Comparison of ENCODE assay signal across 2 cellular contexts in genomic region chr5:127492854-127493738, GRCh38.
TF ChIP-seq lines count a peak whose summit lies in the region.

No MANE protein-coding gene starts in this region.

TF ChIP-seq in GM23338, 12 proteins besides CTCF, POLR2A, EP300 and RAD21:
- no peak for TF ChIP-seq EZH2 (IDR thresholded peaks at IDR 0.05; ENCODE audit: low read depth, unreplicated experiment)
- no peak for TF ChIP-seq EZH2phosphoT487 (IDR thresholded peaks at IDR 0.05; ENCODE audit: unreplicated experiment)
- no peak for TF ChIP-seq ZNF114 (CRISPR knock-in tag; IDR thresholded peaks at IDR 0.05)
- TF ChIP-seq ZNF331 (CRISPR knock-in tag; IDR thresholded peaks at IDR 0.05; ENCODE audit: low read depth) = no peak
- TF ChIP-seq ZNF462 (CRISPR knock-in tag; IDR thresholded peaks at IDR 0.05) = no peak
- no peak for TF ChIP-seq POLR2AphosphoS5 (IDR thresholded peaks at IDR 0.05; ENCODE audit: low read depth)
- TF ChIP-seq, protein P1, sequence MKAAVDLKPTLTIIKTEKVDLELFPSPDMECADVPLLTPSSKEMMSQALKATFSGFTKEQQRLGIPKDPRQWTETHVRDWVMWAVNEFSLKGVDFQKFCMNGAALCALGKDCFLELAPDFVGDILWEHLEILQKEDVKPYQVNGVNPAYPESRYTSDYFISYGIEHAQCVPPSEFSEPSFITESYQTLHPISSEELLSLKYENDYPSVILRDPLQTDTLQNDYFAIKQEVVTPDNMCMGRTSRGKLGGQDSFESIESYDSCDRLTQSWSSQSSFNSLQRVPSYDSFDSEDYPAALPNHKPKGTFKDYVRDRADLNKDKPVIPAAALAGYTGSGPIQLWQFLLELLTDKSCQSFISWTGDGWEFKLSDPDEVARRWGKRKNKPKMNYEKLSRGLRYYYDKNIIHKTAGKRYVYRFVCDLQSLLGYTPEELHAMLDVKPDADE (IDR thresholded peaks at IDR 0.05) = no peak
- TF ChIP-seq JUNB (IDR thresholded peaks at IDR 0.05; ENCODE audit: unreplicated experiment) = no peak
- TF ChIP-seq CREB1 (CRISPR knock-in tag; IDR thresholded peaks at IDR 0.05; ENCODE audit: low read depth) = no peak
- no peak for TF ChIP-seq NANOG (IDR thresholded peaks at IDR 0.05; ENCODE audit: borderline replicate concordance)
- TF ChIP-seq STAT1 (IDR thresholded peaks at IDR 0.05; ENCODE audit: unreplicated experiment) = no peak
- no peak for TF ChIP-seq REST (IDR thresholded peaks at IDR 0.05; ENCODE audit: unreplicated experiment)

TF ChIP-seq in endothelial cell of umbilical vein, 7 proteins besides CTCF, POLR2A, EP300 and RAD21:
- TF ChIP-seq EZH2 (IDR thresholded peaks at IDR 0.05; ENCODE audit: borderline replicate concordance, low read depth, low read length, severe bottlenecking) = no peak
